ENCODE assay signal across 16 cellular contexts in genomic region chr1:18814340-18815202, GRCh38. TPM values are rescaled to one million over a fixed set of nuclear protein-coding genes. Genes with fewer than 3 reads are reported as not detected.
DNase-seq lines count a peak whose midpoint lies in the region; ATAC-seq and TF ChIP-seq lines count a peak whose summit lies in the region.
"Had no signal": no experiment of that assay in that cellular context is flagged by ENCODE, and none has a peak within 500 bp of the region (broad histone marks: within the 10 kb centered on the region; RNA-seq: fewer than 3 reads in every experiment).

No MANE protein-coding gene starts in this region.

- TF ChIP-seq CTCF in natural killer cell (IDR thresholded peaks at IDR 0.05): no peak

- DNase-seq in natural killer cell treated with Interleukin-12 subunit alpha and Interleukin-12 subunit beta and Interleukin-15 and Interleukin-18, amount 100 ng/mL, for 72 hours (ENCODE audit: low spot score): peak; percentile 28
- no peak for DNase-seq in natural killer cell
- peak; percentile 38 for DNase-seq in astrocyte of the hippocampus (ENCODE audit: low read depth, low spot score)
- DNase-seq in myocyte (ENCODE audit: low read depth): peak; percentile 60
- DNase-seq in NCI-H1694 (lab: John Stamatoyannopoulos, UW): no peak
- DNase-seq in C1 segment of cervical spinal cord (lab: John Stamatoyannopoulos, UW): no peak
- DNase-seq in head of caudate nucleus: no peak
- DNase-seq: Caco-2, DMS153, KBM-7, NCI-H1417 treated with DMSO at 0.1 percent for 48 hours, NCI-H2029, NCI-H524 treated with DMSO at 0.1 percent for 48 hours, SK-N-SH had no signal

- H3K27me3 Mint-ChIP-seq in natural killer cell treated with Interleukin-12 subunit alpha and Interleukin-12 subunit beta and Interleukin-15 and Interleukin-18, amount 100 ng/mL, for 72 hours: peaks cover 22 to 37% of the 10 kb centered on the region in 2 donors
- H3K27me3 Mint-ChIP-seq in natural killer cell (ENCODE audit: low read depth in 2 of 2): peaks cover 35 to 38% of the 10 kb centered on the region in 2 donors

- intact Hi-C loops in natural killer cell (cut with micrococcal nuclease) (no loop called here), head of caudate nucleus (cut with DNase I) (no loop called here)

- H3K4me1 Mint-ChIP-seq in natural killer cell treated with Interleukin-12 subunit alpha and Interleukin-12 subunit beta and Interleukin-15 and Interleukin-18, amount 100 ng/mL, for 72 hours (ENCODE audit: low read depth in 2 of 2): peaks cover 16 to 21% of the 10 kb centered on the region in 2 donors
- peaks cover 21 to 27% of the 10 kb centered on the region in 2 donors for H3K4me1 Mint-ChIP-seq in natural killer cell

- no peak overlapping the region for H3K4me3 Mint-ChIP-seq in natural killer cell treated with Interleukin-12 subunit alpha and Interleukin-12 subunit beta and Interleukin-15 and Interleukin-18, amount 100 ng/mL, for 72 hours
- H3K4me3 Mint-ChIP-seq in natural killer cell: no peak overlapping the region

- H3K36me3 Mint-ChIP-seq in natural killer cell treated with Interleukin-12 subunit alpha and Interleukin-12 subunit beta and Interleukin-15 and Interleukin-18, amount 100 ng/mL, for 72 hours: no peaks in the 10 kb centered on the region
- H3K36me3 Mint-ChIP-seq in natural killer cell: no peaks in the 10 kb centered on the region

- no peak for ATAC-seq in natural killer cell treated with Interleukin-12 subunit alpha and Interleukin-12 subunit beta and Interleukin-15 and Interleukin-18, amount 100 ng/mL, for 72 hours
- ATAC-seq in natural killer cell (no peak), GM21723 (IDR thresholded peaks at IDR 0.05; ENCODE audit: unreplicated experiment) (no peak)

- no peak overlapping the region for H3K27ac Mint-ChIP-seq in natural killer cell treated with Interleukin-12 subunit alpha and Interleukin-12 subunit beta and Interleukin-15 and Interleukin-18, amount 100 ng/mL, for 72 hours
- H3K27ac Mint-ChIP-seq in natural killer cell: no peak overlapping the region

- H3K9me3 Mint-ChIP-seq in natural killer cell treated with Interleukin-12 subunit alpha and Interleukin-12 subunit beta and Interleukin-15 and Interleukin-18, amount 100 ng/mL, for 72 hours: no peaks in the 10 kb centered on the region
- H3K9me3 Mint-ChIP-seq in natural killer cell: no peaks in the 10 kb centered on the region

RNA-seq across cellular contexts. Expression of gene TAS1R2, which starts 44.9 kb away (rescaled TPM):
- total RNA-seq in natural killer cell treated with Interleukin-12 subunit alpha and Interleukin-12 subunit beta and Interleukin-15 and Interleukin-18, amount 100 ng/mL, for 72 hours: not detected
- total RNA-seq in natural killer cell (not detected), myocyte (0.05 TPM in 1 of 2 replicates, not detected in the other)
- polyA plus RNA-seq in myocyte (2012): not detected
- total RNA-seq: A172, Caco-2 had no signal
- polyA plus RNA-seq: SK-N-SH had no signal

Comparison
In these comparisons a context has a peak if more than half of its experiments do, and no peak if none do; other contexts are left out.
1. DNase-seq: peak in natural killer cell treated with Interleukin-12 subunit alpha and Interleukin-12 subunit beta and Interleukin-15 and Interleukin-18, amount 100 ng/mL, for 72 hours (single experiment), astrocyte of the hippocampus (single experiment) and myocyte (single experiment); none in natural killer cell (single experiment), NCI-H1694 (single experiment), C1 segment of cervical spinal cord (0 of 14) and head of caudate nucleus (0 of 42).